ENCODE assay signal across 25 cellular contexts in the genomic region with DNA sequence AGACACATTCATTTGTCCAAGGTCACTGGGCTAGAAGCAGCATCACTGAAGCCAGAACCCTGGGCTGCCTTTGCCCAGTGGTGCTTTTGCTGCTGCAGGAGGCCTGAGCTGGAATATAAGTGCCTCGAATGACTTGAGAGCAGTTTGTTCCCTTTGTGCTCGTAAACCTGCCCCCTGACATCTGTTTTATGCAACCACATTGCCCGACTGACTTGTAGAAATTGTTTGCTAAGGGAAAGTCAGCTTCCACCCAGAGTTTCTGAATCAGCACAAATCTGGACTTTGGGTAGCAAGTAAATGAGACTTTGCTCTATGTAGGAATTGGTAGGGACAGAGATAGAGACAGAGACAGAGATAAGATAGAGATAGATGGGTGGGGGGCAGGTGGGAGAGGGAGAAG. TPM values are rescaled to one million over a fixed set of nuclear protein-coding genes. Genes with fewer than 3 reads are reported as not detected.
DNase-seq lines count a peak whose midpoint lies in the region; ATAC-seq, FAIRE-seq and TF ChIP-seq lines count a peak whose summit lies in the region.
"Had no signal": no experiment of that assay in that cellular context is flagged by ENCODE, and none has a peak within 500 bp of the region (broad histone marks: within the 10 kb centered on the region; RNA-seq: fewer than 3 reads in every experiment).

No MANE protein-coding gene starts in this region.

- intact Hi-C loops in mucosa of descending colon (cut with DNase I, micrococcal nuclease) (no loop called here), transverse colon (cut with DNase I; ENCODE audit: low total_unique reads) (no loop called here)

- no peak overlapping the region for H3K4me3 ChIP-seq in mucosa of descending colon
- no peak overlapping the region for H3K4me3 ChIP-seq in transverse colon
- H3K4me3 ChIP-seq: colonic mucosa, skin epidermis had no signal

- H3K4me1 ChIP-seq in mucosa of descending colon (ENCODE audit: low read depth) (no peaks in the 10 kb centered on the region), transverse colon (peaks cover 0 to 20% (median 8%) of the 10 kb centered on the region in 4 donors)
- H3K4me1 ChIP-seq: colonic mucosa had no signal

- H3K36me3 ChIP-seq in mucosa of descending colon (ENCODE audit: low read depth) (no peaks in the 10 kb centered on the region), transverse colon (no peaks in the 10 kb centered on the region)
- H3K36me3 ChIP-seq: colonic mucosa had no signal

- in situ Hi-C loops in transverse colon (cut with MboI; ENCODE audit: low pct_ligation_motif_present in 1 of 4, low pct_unique_long_range_greater_than_20kb in 1 of 4, low sequenced_read_pairs in 3 of 4): no loop called here

- FAIRE-seq in endometrium (lab: Jason Lieb, UNC): peak; percentile 58
- FAIRE-seq: GM18507 had no signal

- H3K27me3 ChIP-seq in transverse colon: no peaks in the 10 kb centered on the region
- H3K27me3 ChIP-seq: colonic mucosa had no signal

- ATAC-seq in mucosa of descending colon (peak; percentile 53), HG02981 (IDR thresholded peaks at IDR 0.05; ENCODE audit: unreplicated experiment) (no peak), HG02623 (IDR thresholded peaks at IDR 0.05; ENCODE audit: unreplicated experiment) (no peak)
- ATAC-seq: activated CD8-positive, alpha-beta T cell treated with anti-CD3 and anti-CD28 coated beads for 36 hours; activated naive CD4-positive, alpha-beta T cell treated with anti-CD3 and anti-CD28 coated beads, Interleukin-2, amount 50 U/mL, for 72 hours; activated T-helper 17 cell treated with anti-CD3 and anti-CD28 coated beads, Interleukin-2, amount 50 U/mL, for 72 hours; SK-N-SH treated with all-trans-retinoic acid at 6 μM for 48 hours; T-helper 17 cell had no signal

- TF ChIP-seq EP300 in transverse colon (IDR thresholded peaks at IDR 0.05; ENCODE audit: low read depth): no peak

- H3K27ac ChIP-seq in transverse colon: peak overlapping the region in 3 of 4 donors; percentile 52 to 74 (median 74)
- H3K27ac ChIP-seq: colonic mucosa had no signal

- no peaks in the 10 kb centered on the region for H3K9me3 ChIP-seq in mucosa of descending colon
- H3K9me3 ChIP-seq in transverse colon: no peaks in the 10 kb centered on the region
- H3K9me3 ChIP-seq: colonic mucosa had no signal

- 8 to 20% methylated on average over 2 to 3 of the region's 3 CpGs for WGBS in transverse colon (ENCODE audit: low coverage in 1 of 2), 2 donors

- TF ChIP-seq CTCF in mucosa of descending colon (IDR thresholded peaks at IDR 0.05) (no peak), transverse colon (IDR thresholded peaks at IDR 0.05) (no peak)

- TF ChIP-seq POLR2A in transverse colon (IDR thresholded peaks at IDR 0.05): no peak

- DNase-seq in NCI-H1694 (lab: John Stamatoyannopoulos, UW) (peak; percentile 39), mucosa of descending colon (peak in 1 of 3 donors; percentile 5), transverse colon (peak; percentile 22), NCI-H1092 treated with DMSO at 0.1 percent for 48 hours (lab: John Stamatoyannopoulos, UW) (no peak)
- DNase-seq: activated CD8-positive, alpha-beta T cell treated with anti-CD3 and anti-CD28 coated beads for 36 hours; C1 segment of cervical spinal cord; colonic mucosa; DND-41; effector memory CD4-positive, alpha-beta T cell; erythroblast; GOT3; mammary epithelial cell; NCI-H1105; NCI-H2029 treated with DMSO at 0.1 percent for 48 hours; NCI-H446 treated with DMSO at 0.1 percent for 48 hours; stimulated activated CD4-positive, alpha-beta T cell treated with anti-CD3 and anti-CD28 coated beads, Interleukin-2, amount 100 ng/mL, for 24 hours; T-helper 17 cell had no signal

RNA-seq across cellular contexts. Expression of a gene that starts 23.1 kb away (rescaled TPM):
- total RNA-seq in mucosa of descending colon (under 1 TPM in 2 of 3 donors, not detected in 1; 0.22 to 0.35 TPM), transverse colon (under 1 TPM in 3 of 4 donors, not detected in 1; 0.14 to 0.75 (median 0.64) TPM)
- total RNA-seq: activated CD8-positive, alpha-beta T cell treated with anti-CD3 and anti-CD28 coated beads for 36 hours; activated naive CD4-positive, alpha-beta T cell treated with anti-CD3 and anti-CD28 coated beads, Interleukin-2, amount 50 U/mL, for 72 hours; activated T-helper 17 cell treated with anti-CD3 and anti-CD28 coated beads, Interleukin-2, amount 50 U/mL, for 72 hours had no signal
